9 cellular contexts compared by ENCODE assay signal in the genomic region with DNA sequence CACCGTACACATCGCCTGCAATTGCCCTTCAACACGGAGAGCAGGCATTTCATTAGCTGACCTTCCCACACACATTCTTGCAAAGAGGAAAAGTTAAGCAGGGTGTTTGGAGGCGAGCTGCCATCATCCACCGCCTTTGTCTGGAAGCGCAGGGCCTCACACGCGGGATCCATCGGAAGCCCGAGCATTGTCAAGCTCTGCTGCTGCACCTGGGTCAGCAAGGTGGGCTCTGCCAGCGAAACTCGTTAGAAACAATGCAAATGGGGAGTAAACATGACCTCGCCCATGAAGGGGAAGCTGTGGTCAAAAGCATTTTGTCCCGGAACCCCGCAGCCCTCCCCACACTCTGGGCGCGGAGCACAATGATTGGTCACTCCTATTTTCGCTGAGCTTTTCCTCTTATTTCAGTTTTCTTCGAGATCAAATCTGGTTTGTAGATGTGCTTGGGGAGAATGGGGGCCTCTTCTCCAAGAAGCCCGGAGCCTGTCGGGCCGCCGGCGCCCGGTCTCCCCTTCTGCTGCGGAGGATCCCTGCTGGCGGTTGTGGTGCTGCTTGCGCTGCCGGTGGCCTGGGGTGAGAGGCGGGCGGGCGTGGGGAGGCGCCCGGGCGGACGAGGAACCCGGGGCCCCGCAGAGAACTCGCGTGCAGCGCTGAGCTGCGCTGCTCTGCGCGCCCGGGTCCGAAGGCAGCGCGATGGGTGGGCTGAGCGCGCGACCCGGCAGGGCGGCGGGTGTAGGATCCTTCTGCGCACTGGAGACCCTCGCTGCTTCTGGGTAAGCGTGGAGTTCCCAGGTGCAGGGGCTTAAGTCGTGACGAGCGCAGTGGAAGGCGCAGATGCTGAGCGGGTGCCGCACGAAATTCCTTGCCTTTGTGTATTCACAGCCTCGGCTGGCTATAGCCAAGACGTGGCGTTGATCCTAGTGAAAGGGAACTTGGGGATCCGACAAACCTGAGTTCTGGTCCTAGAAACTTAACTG. TPM values are rescaled to one million over a fixed set of nuclear protein-coding genes. Genes with fewer than 3 reads are reported as not detected.
DNase-seq lines count a peak whose midpoint lies in the region; ATAC-seq lines count a peak whose summit lies in the region.
"Had no signal": no experiment of that assay in that cellular context is flagged by ENCODE, and none has a peak within 500 bp of the region (broad histone marks: within the 10 kb centered on the region; RNA-seq: fewer than 3 reads in every experiment).

A gene (plus strand): TSS at position 342 of the 977 bp plus-strand sequence. CDS start 111 bp downstream, at position 453.

- DNase-seq in CD1c-positive myeloid dendritic cell (ENCODE audit: extremely low spot score) (peak; percentile 75), MG63 (peak; percentile 38), activated T-cell treated with anti-CD3 and anti-CD28 coated beads for 24 hours (ENCODE audit: low read depth) (peak; percentile 12), head of caudate nucleus (peak in 34 of 42 donors; percentile 9 to 78 (median 24)), posterior vena cava (ENCODE audit: low spot score) (peak; percentile 85), EL (no peak), kidney tubule cell (ENCODE audit: low spot score) (no peak)

- ATAC-seq in GM21367 (IDR thresholded peaks at IDR 0.05; ENCODE audit: unreplicated experiment), result peak; percentile 39

- H3K9me3 ChIP-seq in MG63, result no peaks in the 10 kb centered on the region

- H3K36me3 ChIP-seq in MG63, result no peaks in the 10 kb centered on the region

- peak within 1 kb of the TSS; percentile 20; the same call in 1 of the 2 replicates for H3K4me3 ChIP-seq in MG63

- H3K27me3 ChIP-seq in MG63, result peaks cover 6% of the 10 kb centered on the region

- intact Hi-C loops in head of caudate nucleus (cut with DNase I), result no loop called here
- intact Hi-C loops in posterior vena cava (cut with DNase I), result no loop called here

RNA-seq across cellular contexts. Expression of the gene that starts here (rescaled TPM):
- 0.26 TPM in 1 of 2 replicates, not detected in the other for total RNA-seq in MG63 (2014; rRNA removed; shearing (Covaris generic); ENCODE audit: low replicate concordance)
- total RNA-seq in posterior vena cava, result 10 to 100 TPM in 1 of 2 donors, 1 to 10 TPM in 1; 6.3 to 23.0 TPM
- total RNA-seq: dermis microvascular lymphatic vessel endothelial cell had no signal

Comparison
In these comparisons a context has a peak if more than half of its experiments do, and no peak if none do; other contexts are left out.
1. Peak in DNase-seq and H3K4me3 ChIP-seq in MG63; RNA of the gene not detected or under 1 TPM.
2. DNase-seq: peak in CD1c-positive myeloid dendritic cell (single experiment), activated T-cell treated with anti-CD3 and anti-CD28 coated beads for 24 hours (single experiment), head of caudate nucleus (34 of 42) and posterior vena cava (single experiment); none in EL (single experiment) and kidney tubule cell (single experiment).